Comparison of ENCODE assay signal across 28 cellular contexts in genomic region chr12:2461046-2461445, GRCh38.
DNase-seq lines count a peak whose midpoint lies in the region; ATAC-seq, FAIRE-seq and TF ChIP-seq lines count a peak whose summit lies in the region.
"Had no signal": no experiment of that assay in that cellular context is flagged by ENCODE, and none has a peak within 500 bp of the region (broad histone marks: within the 10 kb centered on the region; RNA-seq: fewer than 3 reads in every experiment).

No MANE protein-coding gene starts in this region.

- peak; percentile 13 for FAIRE-seq in urothelium cell line (lab: Jason Lieb, UNC)
- FAIRE-seq: A204.1, GM12878, GM12892, GM18507, GM19239 had no signal

- H3K4me3 Mint-ChIP-seq in glutamatergic neuron (ENCODE audit: unreplicated experiment): no peak overlapping the region
- H3K4me3 Mint-ChIP-seq in neural crest cell: no peak overlapping the region
- H3K4me3 Mint-ChIP-seq in naive thymus-derived CD4-positive, alpha-beta T cell: no peak overlapping the region
- H3K4me3 Mint-ChIP-seq: CD14-positive monocyte; CD4-positive, alpha-beta memory T cell; CD4-positive, CD25-positive, alpha-beta regulatory T cell; CD8-positive, alpha-beta memory T cell had no signal

- no peaks in the 10 kb centered on the region for H3K9me3 ChIP-seq in naive thymus-derived CD4-positive, alpha-beta T cell (ENCODE audit: control insufficient read depth in 2 of 3, low read length in 3 of 3)
- H3K9me3 ChIP-seq: BE2C, BLaER1 had no signal

- H3K36me3 ChIP-seq in naive thymus-derived CD4-positive, alpha-beta T cell (ENCODE audit: control insufficient read depth in 2 of 3, insufficient read depth in 3 of 3, low read length in 3 of 3): no peaks in the 10 kb centered on the region
- H3K36me3 ChIP-seq: BE2C, BLaER1 had no signal

- CTCF ChIA-PET in naive thymus-derived CD4-positive, alpha-beta T cell (lab: Charles Lee): no interaction called here

- H3K4me1 Mint-ChIP-seq in glutamatergic neuron (ENCODE audit: low read depth, unreplicated experiment) (peaks cover 7% of the 10 kb centered on the region), neural crest cell (no peaks in the 10 kb centered on the region)
- H3K4me1 Mint-ChIP-seq in naive thymus-derived CD4-positive, alpha-beta T cell: peaks cover 0 to 14% (median 0%) of the 10 kb centered on the region in 7 donors
- H3K4me1 Mint-ChIP-seq: CD14-positive monocyte; CD4-positive, CD25-positive, alpha-beta regulatory T cell; CD8-positive, alpha-beta memory T cell had no signal

- H3K27me3 ChIP-seq in naive thymus-derived CD4-positive, alpha-beta T cell (ENCODE audit: control insufficient read depth in 2 of 2, insufficient read depth in 2 of 2, low read length in 2 of 2): no peaks in the 10 kb centered on the region
- H3K27me3 ChIP-seq: BE2C, BLaER1 had no signal

- H3K36me3 Mint-ChIP-seq in glutamatergic neuron (ENCODE audit: unreplicated experiment) (peaks cover 5% of the 10 kb centered on the region), neural crest cell (ENCODE audit: low read depth) (no peaks in the 10 kb centered on the region)
- H3K36me3 Mint-ChIP-seq in naive thymus-derived CD4-positive, alpha-beta T cell: no peaks in the 10 kb centered on the region
- H3K36me3 Mint-ChIP-seq: CD14-positive monocyte; CD4-positive, alpha-beta memory T cell; CD4-positive, CD25-positive, alpha-beta regulatory T cell; CD8-positive, alpha-beta memory T cell had no signal

- intact Hi-C loops in posterior vena cava (cut with DNase I): no loop called here
- intact Hi-C loops in naive thymus-derived CD4-positive, alpha-beta T cell (cut with micrococcal nuclease): no loop called here

- POLR2A ChIA-PET in naive thymus-derived CD4-positive, alpha-beta T cell (lab: Charles Lee): interaction anchor here (0.7 kb wide), 1 partner anchor 9 kb away, joined by 3 read pairs; no protein-coding TSS in a partner anchor

- peak overlapping the region; percentile 41 for H3K27ac Mint-ChIP-seq in glutamatergic neuron (ENCODE audit: unreplicated experiment)
- peak overlapping the region; percentile 52 for H3K27ac Mint-ChIP-seq in neural crest cell (ENCODE audit: unreplicated experiment)
- H3K27ac Mint-ChIP-seq in naive thymus-derived CD4-positive, alpha-beta T cell: no peak overlapping the region
- H3K27ac Mint-ChIP-seq: CD4-positive, alpha-beta memory T cell; CD4-positive, CD25-positive, alpha-beta regulatory T cell had no signal

- ATAC-seq in naive thymus-derived CD4-positive, alpha-beta T cell: no peak
- ATAC-seq: GM12878 had no signal

- H3K27me3 Mint-ChIP-seq in glutamatergic neuron (ENCODE audit: unreplicated experiment): peaks cover 6% of the 10 kb centered on the region
- H3K27me3 Mint-ChIP-seq in neural crest cell (ENCODE audit: low read depth): no peaks in the 10 kb centered on the region
- H3K27me3 Mint-ChIP-seq in naive thymus-derived CD4-positive, alpha-beta T cell: peaks cover 0 to 8% (median 0%) of the 10 kb centered on the region in 5 donors
- H3K27me3 Mint-ChIP-seq: CD4-positive, alpha-beta memory T cell; CD4-positive, CD25-positive, alpha-beta regulatory T cell had no signal

- H3K4me3 ChIP-seq in naive thymus-derived CD4-positive, alpha-beta T cell (ENCODE audit: low read length): no peak overlapping the region
- H3K4me3 ChIP-seq: BLaER1, GM12878 had no signal

- DNase-seq in glutamatergic neuron: no peak
- no peak for DNase-seq in neural crest cell (ENCODE audit: low read depth, low spot score)
- peak; percentile 56 for DNase-seq in posterior vena cava (ENCODE audit: low spot score)
- no peak for DNase-seq in urothelium cell line (ENCODE audit: low spot score)
- DNase-seq in naive thymus-derived CD4-positive, alpha-beta T cell: no peak
- no peak for DNase-seq in NCI-H1048 (lab: John Stamatoyannopoulos, UW)
- DNase-seq in mesenteric fat pad (ENCODE audit: low spot score): no peak
- DNase-seq: 8988T; ACHN; BE2C; C1 segment of cervical spinal cord; CD4-positive, alpha-beta memory T cell; CD4-positive, CD25-positive, alpha-beta regulatory T cell; CD8-positive, alpha-beta memory T cell; COR-L47; DMS 273 treated with DMSO at 0.1 percent for 48 hours; DMS153; DMS53; DND-41; EL; GDM1 had no signal

- TF ChIP-seq CTCF in glutamatergic neuron (IDR thresholded peaks at IDR 0.05; ENCODE audit: partially characterized antibody, unreplicated experiment): no peak
- no peak for TF ChIP-seq CTCF in neural crest cell (conservative IDR thresholded peaks at IDR 0.05)

- H3K4me1 ChIP-seq in naive thymus-derived CD4-positive, alpha-beta T cell (ENCODE audit: control insufficient read depth in 2 of 2, insufficient read depth in 2 of 2, low read length in 2 of 2): no peaks in the 10 kb centered on the region
- H3K4me1 ChIP-seq: BLaER1 had no signal

- no peak overlapping the region for H3K27ac ChIP-seq in naive thymus-derived CD4-positive, alpha-beta T cell (ENCODE audit: low read depth, low read length)
- H3K27ac ChIP-seq: BLaER1 had no signal

- H3K9me3 Mint-ChIP-seq in glutamatergic neuron (ENCODE audit: unreplicated experiment) (peaks cover 11% of the 10 kb centered on the region), neural crest cell (no peaks in the 10 kb centered on the region)
- no peaks in the 10 kb centered on the region for H3K9me3 Mint-ChIP-seq in naive thymus-derived CD4-positive, alpha-beta T cell
- H3K9me3 Mint-ChIP-seq: CD4-positive, alpha-beta memory T cell; CD8-positive, alpha-beta memory T cell had no signal

Comparison
In these comparisons a context has a peak if more than half of its experiments do, and no peak if none do; other contexts are left out.
1. H3K27ac Mint-ChIP-seq: peak in glutamatergic neuron (single experiment) and neural crest cell (single experiment); none in naive thymus-derived CD4-positive, alpha-beta T cell (0 of 9).